Comparison of ENCODE assay signal across 8 cellular contexts in genomic region chr7:99142727-99143521, GRCh38. TPM values are rescaled to one million over a fixed set of nuclear protein-coding genes. Genes with fewer than 3 reads are reported as not detected.
DNase-seq lines count a peak whose midpoint lies in the region; ATAC-seq and TF ChIP-seq lines count a peak whose summit lies in the region.

No MANE protein-coding gene starts in this region.

- no peak for DNase-seq in LNCaP clone FGC (ENCODE audit: low read depth)
- peak; percentile 19 for DNase-seq in SHP77 treated with DMSO at 0.1 percent for 48 hours (lab: John Stamatoyannopoulos, UW)
- DNase-seq in activated gamma-delta T cell treated with Interleukin-2 at 50 U/mL for 16 hours = peak; percentile 82
- DNase-seq in foreskin melanocyte = peak; percentile 85
- DNase-seq in stimulated activated naive CD8-positive, alpha-beta T cell treated with anti-CD3 and anti-CD28 coated beads, Interleukin-15, Interleukin-2, amounts not matched to agents 100 U/mL and 50 U/mL, for 24 hours = peak; percentile 92
- no peak for DNase-seq in epidermal melanocyte (ENCODE audit: insufficient read length, low spot score)

- peaks cover 24% of the 10 kb centered on the region for H3K79me2 ChIP-seq in neural cell (replicated peaks; ENCODE audit: insufficient read depth, low read length)

- no peaks in the 10 kb centered on the region for H4K20me1 ChIP-seq in neural cell (ENCODE audit: insufficient read depth)

- no peaks in the 10 kb centered on the region for H3K36me3 ChIP-seq in neural cell (ENCODE audit: insufficient read depth, low read length)

- H3K27me3 ChIP-seq in neural cell (ENCODE audit: insufficient read depth, low read depth, low read length) = no peaks in the 10 kb centered on the region

- H3K9ac ChIP-seq in neural cell (ENCODE audit: low read length) = peak overlapping the region; percentile 83

- no peak for TF ChIP-seq CTCF in GM12875 (IDR thresholded peaks at IDR 0.05; ENCODE audit: borderline replicate concordance, insufficient read depth, low read depth, low read length)
- TF ChIP-seq CTCF in LNCaP clone FGC (IDR thresholded peaks at IDR 0.05; ENCODE audit: control insufficient read depth, extremely low read depth, insufficient read depth) = no peak
- TF ChIP-seq CTCF in neural cell (IDR thresholded peaks at IDR 0.05; ENCODE audit: poor library complexity, severe bottlenecking) = no peak

- TF ChIP-seq EP300 in neural cell (conservative IDR thresholded peaks at IDR 0.05; ENCODE audit: poor library complexity, severe bottlenecking) = no peak

- peak overlapping the region; percentile 43 for H3K27ac ChIP-seq in neural cell (ENCODE audit: low read length)

- H3K4me2 ChIP-seq in neural cell (ENCODE audit: low read length) = no peak overlapping the region

- H3K4me3 ChIP-seq in GM12875 (ENCODE audit: low read depth, low read length) (peak overlapping the region; percentile 83), LNCaP clone FGC (ENCODE audit: low read depth, low read length) (peak overlapping the region; percentile 65), neural cell (ENCODE audit: low read length) (peak overlapping the region; percentile 73)

- H2AFZ ChIP-seq in neural cell (ENCODE audit: low read depth, low read length) = no peak overlapping the region

- H3K9me2 ChIP-seq in neural cell (ENCODE audit: insufficient read depth, low read length) = no peaks in the 10 kb centered on the region

- no peaks in the 10 kb centered on the region for H3F3A ChIP-seq in neural cell (ENCODE audit: insufficient read depth, low read length, poor library complexity, severe bottlenecking)

- ATAC-seq in stimulated activated naive CD8-positive, alpha-beta T cell treated with anti-CD3 and anti-CD28 coated beads, Interleukin-15, Interleukin-2, amounts not matched to agents 100 U/mL and 50 U/mL, for 24 hours = peak; percentile 58

- no peaks in the 10 kb centered on the region for H3K9me3 ChIP-seq in neural cell (ENCODE audit: low read length)

- TF ChIP-seq RAD21 in neural cell (conservative IDR thresholded peaks at IDR 0.05) = no peak

TF ChIP-seq in neural cell, 6 proteins besides CTCF, POLR2A, EP300 and RAD21:
- no peak for TF ChIP-seq POLR2AphosphoS5 (IDR thresholded peaks at IDR 0.05)
- no peak for TF ChIP-seq TAF1 (IDR thresholded peaks at IDR 0.05; ENCODE audit: low read depth)
- TF ChIP-seq REST (IDR thresholded peaks at IDR 0.05; ENCODE audit: borderline replicate concordance) = no peak
- TF ChIP-seq SMC3 (conservative IDR thresholded peaks at IDR 0.05; ENCODE audit: poor library complexity) = no peak
- no peak for TF ChIP-seq EZH2 (IDR thresholded peaks at IDR 0.05; ENCODE audit: borderline replicate concordance, insufficient read depth, low read length, poor library complexity, severe bottlenecking)
- TF ChIP-seq MXI1 (conservative IDR thresholded peaks at IDR 0.05; ENCODE audit: poor library complexity, severe bottlenecking) = no peak

RNA-seq across cellular contexts. Expression of gene SMURF1, which starts 1.0 kb away (rescaled TPM):
- 22.9 and 27.3 TPM in 2 replicates for polyA plus RNA-seq in neural cell
- 58.5 and 61.8 TPM in 2 replicates for polyA minus RNA-seq in neural cell

Comparison
In these comparisons a context has a peak if more than half of its experiments do, and no peak if none do; other contexts are left out.
1. DNase-seq: peak in SHP77 treated with DMSO at 0.1 percent for 48 hours (single experiment), activated gamma-delta T cell treated with Interleukin-2 at 50 U/mL for 16 hours (single experiment), foreskin melanocyte (single experiment) and stimulated activated naive CD8-positive, alpha-beta T cell treated with anti-CD3 and anti-CD28 coated beads, Interleukin-15, Interleukin-2, amounts not matched to agents 100 U/mL and 50 U/mL, for 24 hours (single experiment); none in LNCaP clone FGC (single experiment) and epidermal melanocyte (single experiment).
2. Peak in every context shown above with its lines, with median percentiles within 50 percentile points of each other: H3K4me3 ChIP-seq.